ENCODE assay signal across 9 cellular contexts in genomic region chr5:170273968-170274710, GRCh38. TPM values are rescaled to one million over a fixed set of nuclear protein-coding genes. Genes with fewer than 3 reads are reported as not detected.
DNase-seq lines count a peak whose midpoint lies in the region; ATAC-seq and TF ChIP-seq lines count a peak whose summit lies in the region.
"Had no signal": no experiment of that assay in that cellular context is flagged by ENCODE, and none has a peak within 500 bp of the region (broad histone marks: within the 10 kb centered on the region; RNA-seq: fewer than 3 reads in every experiment).

No MANE protein-coding gene starts in this region.

- H3K36me3 ChIP-seq in heart left ventricle (peaks cover 0 to 73% (median 0%) of the 10 kb centered on the region in 9 donors), neutrophil (peaks cover 89% of the 10 kb centered on the region), transverse colon (no peaks in the 10 kb centered on the region)

- WGBS in heart left ventricle, 4 donors, result 74 to 82% (median 77%) methylated on average over 8 of the region's 8 CpGs
- 20 to 53% methylated on average over 1 to 8 of the region's 8 CpGs for WGBS in transverse colon (ENCODE audit: low coverage in 1 of 2), 2 donors

- peak overlapping the region in 1 of 12 donors; percentile 94 for H3K27ac ChIP-seq in heart left ventricle
- H3K27ac ChIP-seq in neutrophil, result peak overlapping the region; percentile 60
- peak overlapping the region in 2 of 4 donors; percentile 2 to 37 for H3K27ac ChIP-seq in transverse colon

- H3K27me3 ChIP-seq in heart left ventricle (no peaks in the 10 kb centered on the region), neutrophil (no peaks in the 10 kb centered on the region), transverse colon (no peaks in the 10 kb centered on the region)

- in situ Hi-C loops in transverse colon (cut with MboI; ENCODE audit: low pct_ligation_motif_present in 1 of 4, low pct_unique_long_range_greater_than_20kb in 1 of 4, low sequenced_read_pairs in 3 of 4), result loop anchor here in 2 of 4 donors (25.0 kb wide), 1 partner anchor 138 kb away; no protein-coding TSS in a partner anchor

- POLR2A ChIA-PET in activated naive CD8-positive, alpha-beta T cell treated with anti-CD3 and anti-CD28 coated beads, Interleukin-2, amount 10 ng/mL, durations not matched to agents 7 days and 5 days (lab: Charles Lee), result interaction anchor here (0.7 to 30.6 kb wide), 10 partner anchors 0 to 95 kb away, joined by 3 to 1094 read pairs (median 10); partner anchors contain the start of gene LCP2

- peaks cover 86% of the 10 kb centered on the region for H3K4me1 Mint-ChIP-seq in activated naive CD8-positive, alpha-beta T cell treated with anti-CD3 and anti-CD28 coated beads, Interleukin-2, amount 10 ng/mL, durations not matched to agents 7 days and 5 days

- peak in 1 of 4 donors; percentile 45 for ATAC-seq in heart left ventricle
- no peak for ATAC-seq in Right ventricle myocardium inferior
- peak; percentile 16 for ATAC-seq in activated naive CD8-positive, alpha-beta T cell treated with anti-CD3 and anti-CD28 coated beads, Interleukin-2, amount 10 ng/mL, durations not matched to agents 7 days and 5 days (ENCODE audit: low read depth)
- no peak for ATAC-seq in GM19452 (IDR thresholded peaks at IDR 0.05; ENCODE audit: unreplicated experiment)

- DNase-seq in heart left ventricle (peak in 1 of 5 donors; percentile 45), Right ventricle myocardium inferior (ENCODE audit: missing footprints) (no peak), OCI-M1 (lab: John Stamatoyannopoulos, UW) (peak; percentile 35), transverse colon (no peak), NCI-H187 (lab: John Stamatoyannopoulos, UW) (no peak)
- no peak for DNase-seq in activated naive CD8-positive, alpha-beta T cell treated with anti-CD3 and anti-CD28 coated beads, Interleukin-2, amount 10 ng/mL, durations not matched to agents 7 days and 5 days

- peak overlapping the region in 1 of 12 donors; percentile 3 for H3K4me3 ChIP-seq in heart left ventricle
- H3K4me3 ChIP-seq in neutrophil (ENCODE audit: low read depth in 1 of 2, low read length in 1 of 2), result no peak overlapping the region
- no peak overlapping the region for H3K4me3 ChIP-seq in transverse colon

- no peak for TF ChIP-seq POLR2A in heart left ventricle (IDR thresholded peaks at IDR 0.05)
- TF ChIP-seq POLR2A in transverse colon (IDR thresholded peaks at IDR 0.05), result no peak

- no peaks in the 10 kb centered on the region for H3K9me3 Mint-ChIP-seq in activated naive CD8-positive, alpha-beta T cell treated with anti-CD3 and anti-CD28 coated beads, Interleukin-2, amount 10 ng/mL, durations not matched to agents 7 days and 5 days

- H3K36me3 Mint-ChIP-seq in activated naive CD8-positive, alpha-beta T cell treated with anti-CD3 and anti-CD28 coated beads, Interleukin-2, amount 10 ng/mL, durations not matched to agents 7 days and 5 days, result peaks cover 74% of the 10 kb centered on the region

- H3K27me3 Mint-ChIP-seq in activated naive CD8-positive, alpha-beta T cell treated with anti-CD3 and anti-CD28 coated beads, Interleukin-2, amount 10 ng/mL, durations not matched to agents 7 days and 5 days, result no peaks in the 10 kb centered on the region

- peak overlapping the region; percentile 91 for H3K27ac Mint-ChIP-seq in activated naive CD8-positive, alpha-beta T cell treated with anti-CD3 and anti-CD28 coated beads, Interleukin-2, amount 10 ng/mL, durations not matched to agents 7 days and 5 days

- no peak for TF ChIP-seq EP300 in transverse colon (IDR thresholded peaks at IDR 0.05; ENCODE audit: low read depth)

- H3K4me1 ChIP-seq in heart left ventricle (peaks cover 0 to 96% (median 4%) of the 10 kb centered on the region in 12 donors), neutrophil (ENCODE audit: control insufficient read depth in 1 of 2, insufficient read depth in 1 of 2, low read depth in 1 of 2, low read length in 1 of 2) (peaks cover 56 to 65% of the 10 kb centered on the region in 2 experiments), transverse colon (peaks cover 0 to 32% (median 3%) of the 10 kb centered on the region in 4 donors)

- peak overlapping the region; percentile 84 for H3K4me3 Mint-ChIP-seq in activated naive CD8-positive, alpha-beta T cell treated with anti-CD3 and anti-CD28 coated beads, Interleukin-2, amount 10 ng/mL, durations not matched to agents 7 days and 5 days

- TF ChIP-seq CTCF in heart left ventricle (IDR thresholded peaks at IDR 0.05), result peak in 7 of 12 donors; percentile 7 to 58 (median 30)
- TF ChIP-seq CTCF in neutrophil (IDR thresholded peaks at IDR 0.05), result peak; percentile 12
- no peak for TF ChIP-seq CTCF in transverse colon (IDR thresholded peaks at IDR 0.05)

- intact Hi-C loops in heart left ventricle (cut with DNase I) (loop anchor here in 2 of 10 donors (2.0 to 10.0 kb wide), 4 partner anchors 61 to 148 kb away; no protein-coding TSS in a partner anchor), Right ventricle myocardium inferior (cut with DNase I) (loop anchor here (10.0 kb wide), 1 partner anchor 361 kb away; no protein-coding TSS in a partner anchor), transverse colon (cut with DNase I; ENCODE audit: low total_unique reads) (no loop called here)

- H3K9me3 ChIP-seq in heart left ventricle (no peaks in the 10 kb centered on the region), neutrophil (no peaks in the 10 kb centered on the region), transverse colon (no peaks in the 10 kb centered on the region)

RNA-seq across cellular contexts. Expression of gene LCP2, which starts 23.4 kb away (rescaled TPM):
- total RNA-seq in heart left ventricle (10 to 100 TPM in 2 of 9 donors, 1 to 10 TPM in 7; 2.8 to 73.7 (median 6.1) TPM), Right ventricle myocardium inferior (6.7 TPM), transverse colon (10 to 100 TPM in 3 of 4 donors, 1 to 10 TPM in 1; 2.6 to 33.0 (median 23.3) TPM)
- polyA plus RNA-seq in heart left ventricle, result 1 to 10 TPM; 2.2 to 3.1 TPM
- 100 to 1,000 TPM; 444 to 452 TPM for total RNA-seq in activated naive CD8-positive, alpha-beta T cell treated with anti-CD3 and anti-CD28 coated beads, Interleukin-2, amount 10 ng/mL, durations not matched to agents 7 days and 5 days

RNA-seq across cellular contexts. Expression of gene C5orf58, which starts 41.4 kb away (rescaled TPM):
- not detected for total RNA-seq in heart left ventricle
- not detected for polyA plus RNA-seq in heart left ventricle
- not detected for total RNA-seq in Right ventricle myocardium inferior
- not detected for total RNA-seq in activated naive CD8-positive, alpha-beta T cell treated with anti-CD3 and anti-CD28 coated beads, Interleukin-2, amount 10 ng/mL, durations not matched to agents 7 days and 5 days
- total RNA-seq in transverse colon, result under 1 TPM in 1 of 4 donors, not detected in 3; 0.79 TPM
- total RNA-seq: lung microvascular endothelial cell had no signal

Comparison
In these comparisons a context has a peak if more than half of its experiments do, and no peak if none do; other contexts are left out.
1. CTCF ChIP-seq: peak in heart left ventricle (7 of 12) and neutrophil (single experiment); none in transverse colon (0 of 5).
2. RNA of gene LCP2, which starts 23.4 kb away (total RNA-seq): 444 to 452 TPM in activated naive CD8-positive, alpha-beta T cell treated with anti-CD3 and anti-CD28 coated beads, Interleukin-2, amount 10 ng/mL, durations not matched to agents 7 days and 5 days; 2.6 to 33.0 TPM in transverse colon, 6.7 TPM in Right ventricle myocardium inferior (single experiment) and 2.8 to 73.7 TPM in heart left ventricle; every median in the first group is over 4 times any median in the second.